In the genomic region with DNA sequence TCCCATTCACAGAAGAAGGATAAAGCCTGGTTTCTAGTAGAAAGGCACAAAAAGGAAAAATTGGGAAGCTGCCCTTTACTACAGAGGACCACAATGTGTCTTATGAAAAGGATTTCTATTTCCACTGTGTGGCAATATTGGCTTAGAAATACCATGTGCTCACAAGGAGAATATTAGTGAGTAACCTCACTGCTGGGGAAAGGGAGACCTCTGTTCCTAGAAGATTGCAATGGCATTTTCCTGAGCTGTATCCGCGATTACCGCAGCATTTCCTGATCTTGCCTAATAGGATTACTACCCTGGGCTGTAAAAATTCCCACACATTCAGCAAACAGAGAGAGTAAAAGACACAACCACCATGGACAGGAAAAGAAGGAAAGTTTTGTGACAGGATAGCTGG, we compare ENCODE assay signal across 15 cellular contexts.
DNase-seq lines count a peak whose midpoint lies in the region; ATAC-seq and TF ChIP-seq lines count a peak whose summit lies in the region.
"Had no signal": no experiment of that assay in that cellular context is flagged by ENCODE, and none has a peak within 500 bp of the region (broad histone marks: within the 10 kb centered on the region; RNA-seq: fewer than 3 reads in every experiment).

No MANE protein-coding gene starts in this region.

- no peaks in the 10 kb centered on the region for H3K9me3 Mint-ChIP-seq in Caco-2 (ENCODE audit: unreplicated experiment)

- no peak overlapping the region for H3K9ac ChIP-seq in SK-N-MC (ENCODE audit: insufficient read length)
- H3K9ac ChIP-seq: parathyroid adenoma had no signal

- H3K36me3 ChIP-seq in SK-N-MC (ENCODE audit: insufficient read depth, low read length), result no peaks in the 10 kb centered on the region
- H3K36me3 ChIP-seq in Caco-2 (ENCODE audit: control insufficient read depth, insufficient read depth, low read length), result no peaks in the 10 kb centered on the region
- H3K36me3 ChIP-seq in suprapubic skin, result no peaks in the 10 kb centered on the region

- H3K4me3 Mint-ChIP-seq in Caco-2 (ENCODE audit: unreplicated experiment), result no peak overlapping the region
- H3K4me3 Mint-ChIP-seq: activated T-cell treated with anti-CD3 and anti-CD28 coated beads, Interleukin-2, amount 50 U/mL, for 24 hours had no signal

- intact Hi-C loops in Caco-2 (cut with micrococcal nuclease; ENCODE audit: unreplicated experiment), result loop anchor here (5.0 kb wide), 2 partner anchors 64 to 289 kb away; no protein-coding TSS in a partner anchor

- no peaks in the 10 kb centered on the region for H3K27me3 ChIP-seq in Caco-2 (replicated peaks; ENCODE audit: control insufficient read depth, insufficient read depth, low read length)
- H3K27me3 ChIP-seq in suprapubic skin, result no peaks in the 10 kb centered on the region

- no peaks in the 10 kb centered on the region for H3K4me1 ChIP-seq in Caco-2
- H3K4me1 ChIP-seq in suprapubic skin, result no peaks in the 10 kb centered on the region
- H3K4me1 ChIP-seq: parathyroid adenoma had no signal

- H3K36me3 Mint-ChIP-seq in Caco-2 (ENCODE audit: insufficient read depth, unreplicated experiment), result no peaks in the 10 kb centered on the region

- H3K27ac ChIP-seq in SK-N-MC (no peak overlapping the region; the same call in 1 of the 2 replicates), suprapubic skin (no peak overlapping the region)
- H3K27ac ChIP-seq: dorsolateral prefrontal cortex, parathyroid adenoma had no signal

- no peak overlapping the region for H3K27ac Mint-ChIP-seq in Caco-2 (ENCODE audit: unreplicated experiment)
- H3K27ac Mint-ChIP-seq: activated T-cell treated with anti-CD3 and anti-CD28 coated beads, Interleukin-2, amount 50 U/mL, for 24 hours had no signal

- no peak for ATAC-seq in left lobe of liver

- TF ChIP-seq EP300 in suprapubic skin (IDR thresholded peaks at IDR 0.05), result no peak

- CTCF ChIA-PET in Caco-2 (lab: Charles Lee), result no interaction called here

- TF ChIP-seq CTCF in Caco-2 (IDR thresholded peaks at IDR 0.05; ENCODE audit: insufficient read depth in 1 of 2, low read depth in 1 of 2, low read length in 1 of 2, severe bottlenecking in 1 of 2, unreplicated experiment in 1 of 2) (no peak), suprapubic skin (IDR thresholded peaks at IDR 0.05) (no peak)

- DNase-seq in A172 (ENCODE audit: low spot score) (peak; percentile 26), HCEC 1CT (peak; percentile 13), SK-N-MC (ENCODE audit: low read depth, low spot score) (peak; percentile 91), glomerular visceral epithelial cell (ENCODE audit: extremely low spot score) (peak; percentile 1), Caco-2 (no peak), suprapubic skin (ENCODE audit: low spot score in 2 of 2) (no peak), left lobe of liver (ENCODE audit: low spot score) (no peak)
- no peak for DNase-seq in activated CD8-positive, alpha-beta memory T cell treated with anti-CD3 and anti-CD28 coated beads, Interleukin-2, amount 50 U/mL, for 48 hours
- DNase-seq: activated CD4-positive, alpha-beta T cell treated with anti-CD3 and anti-CD28 coated beads for 4 hours; activated T-cell treated with anti-CD3 and anti-CD28 coated beads, Interleukin-2, amount 50 U/mL, for 24 hours; amniotic stem cell; Calu3; dorsolateral prefrontal cortex; trophoblast cell had no signal

- no peaks in the 10 kb centered on the region for H3K9me3 ChIP-seq in SK-N-MC (ENCODE audit: low read depth, low read length)
- H3K9me3 ChIP-seq in Caco-2, result no peaks in the 10 kb centered on the region
- H3K9me3 ChIP-seq in suprapubic skin, result no peaks in the 10 kb centered on the region

- 0 out of 2 replicates have a peak overlapping the region, but pooled peaks have one; percentile 21 for H3K4me3 ChIP-seq in SK-N-MC
- no peak overlapping the region for H3K4me3 ChIP-seq in Caco-2 (ENCODE audit: low read depth, low read length)
- H3K4me3 ChIP-seq in suprapubic skin, result no peak overlapping the region
- H3K4me3 ChIP-seq: dorsolateral prefrontal cortex had no signal

- TF ChIP-seq POLR2A in suprapubic skin (IDR thresholded peaks at IDR 0.05), result no peak

- POLR2A ChIA-PET in Caco-2 (lab: Charles Lee), result no interaction called here

- no peaks in the 10 kb centered on the region for H3K27me3 Mint-ChIP-seq in Caco-2 (ENCODE audit: insufficient read depth, unreplicated experiment)
- H3K27me3 Mint-ChIP-seq: activated T-cell treated with anti-CD3 and anti-CD28 coated beads, Interleukin-2, amount 50 U/mL, for 24 hours had no signal

- no peaks in the 10 kb centered on the region for H3K4me1 Mint-ChIP-seq in Caco-2 (ENCODE audit: low read depth, unreplicated experiment)

- 79% methylated on average over 3 of the region's 3 CpGs for WGBS in suprapubic skin

- BruUV-seq in Caco-2 (replicated peaks; lab: Mats Ljungman, UMichigan), result no TSS peak

Comparison
In these comparisons a context has a peak if more than half of its experiments do, and no peak if none do; other contexts are left out.
1. DNase-seq: peak in A172 (single experiment), HCEC 1CT (single experiment), SK-N-MC (single experiment) and glomerular visceral epithelial cell (single experiment); none in Caco-2 (0 of 2), suprapubic skin (0 of 2), left lobe of liver (single experiment) and activated CD8-positive, alpha-beta memory T cell treated with anti-CD3 and anti-CD28 coated beads, Interleukin-2, amount 50 U/mL, for 48 hours (single experiment).